ENCODE assay signal across 33 cellular contexts in genomic region chr4:98423019-98423418, GRCh38.
"Had no signal": no experiment of that assay in that cellular context is flagged by ENCODE, and none has a peak within 500 bp of the region (broad histone marks: within the 10 kb centered on the region; RNA-seq: fewer than 3 reads in every experiment).

No MANE protein-coding gene starts in this region.

- H3K4me3 ChIP-seq: adrenal gland, coronary artery, dorsolateral prefrontal cortex, esophagus muscularis mucosa, gastrocnemius medialis had no signal

- H3K9me3 ChIP-seq: esophagus muscularis mucosa, gastrocnemius medialis had no signal

- H3K4me1 Mint-ChIP-seq: central memory CD8-positive, alpha-beta T cell; endodermal cell had no signal

- ATAC-seq: activated CD4-positive, alpha-beta T cell treated with anti-CD3 and anti-CD28 coated beads for 36 hours; activated CD8-positive, alpha-beta memory T cell treated with anti-CD3 and anti-CD28 coated beads, Interleukin-2, amount 10 ng/mL, durations not matched to agents 7 days and 5 days; activated CD8-positive, alpha-beta T cell treated with anti-CD3 and anti-CD28 coated beads, Interleukin-2, amount 10 ng/mL, durations not matched to agents 7 days and 5 days; activated naive CD8-positive, alpha-beta T cell treated with anti-CD3 and anti-CD28 coated beads, Interleukin-2, amount 50 U/mL, for 24 hours; foreskin keratinocyte; gastrocnemius medialis had no signal

- H3K27me3 ChIP-seq: adrenal gland, brain microvascular endothelial cell, dorsolateral prefrontal cortex, esophagus muscularis mucosa, foreskin keratinocyte, gastrocnemius medialis had no signal

- H3K27ac Mint-ChIP-seq: activated CD4-positive, alpha-beta memory T cell treated with anti-CD3 and anti-CD28 coated beads for 36 hours; activated CD4-positive, alpha-beta T cell treated with anti-CD3 and anti-CD28 coated beads for 36 hours; activated CD4-positive, alpha-beta T cell treated with anti-CD3 and anti-CD28 coated beads, Interleukin-2, amount 10 ng/mL, durations not matched to agents 24 days and 14 days; activated CD8-positive, alpha-beta memory T cell treated with anti-CD3 and anti-CD28 coated beads, Interleukin-2, amount 10 ng/mL, durations not matched to agents 7 days and 5 days; activated CD8-positive, alpha-beta T cell treated with anti-CD3 and anti-CD28 coated beads, Interleukin-2, amount 10 ng/mL, durations not matched to agents 7 days and 5 days; activated naive CD4-positive, alpha-beta T cell treated with anti-CD3 and anti-CD28 coated beads for 36 hours; activated naive CD4-positive, alpha-beta T cell treated with anti-CD3 and anti-CD28 coated beads, Interleukin-2, amount 50 U/mL, for 24 hours; activated naive CD8-positive, alpha-beta T cell treated with anti-CD3 and anti-CD28 coated beads for 36 hours; activated naive CD8-positive, alpha-beta T cell treated with anti-CD3 and anti-CD28 coated beads, Interleukin-2, amount 50 U/mL, for 24 hours; activated T-helper 1 cell treated with anti-CD3 and anti-CD28 coated beads, Interleukin-12 subunit alpha, Interleukin-12 subunit beta, Interleukin-2, Interleukin-4 antibody, amounts not matched to agents 30 ng/mL and 10 ng/mL and 1 ng/mL, durations not matched to agents 14 hours and 24 hours and 36 hours; activated T-helper 2 cell treated with anti-CD3 and anti-CD28 coated beads, Interferon-gamma antibody, Interleukin-2, Interleukin-4, amounts not matched to agents 10 μg/mL and 5 μg/mL and 100 μg/mL, durations not matched to agents 14 hours and 24 hours and 36 hours; dendritic cell treated with granulocyte-macrophage colony-stimulating factor and Interleukin-4, amounts not matched to agents 40 ng/mL and 50 ng/mL, for 4 days; endodermal cell had no signal

- H3K4me1 ChIP-seq: adrenal gland, esophagus muscularis mucosa, foreskin keratinocyte, gastrocnemius medialis had no signal

- DNase-seq: activated CD4-positive, alpha-beta memory T cell treated with anti-CD3 and anti-CD28 coated beads for 36 hours; activated CD4-positive, alpha-beta T cell treated with anti-CD3 and anti-CD28 coated beads for 36 hours; activated CD4-positive, alpha-beta T cell treated with anti-CD3 and anti-CD28 coated beads, Interleukin-2, amount 10 ng/mL, durations not matched to agents 24 days and 14 days; activated CD4-positive, CD25-positive, alpha-beta regulatory T cell; activated CD4-positive, CD25-positive, alpha-beta regulatory T cell treated with anti-CD3 and anti-CD28 coated beads, Interleukin-2, amount 50 U/mL, for 72 hours; activated CD8-positive, alpha-beta memory T cell treated with anti-CD3 and anti-CD28 coated beads, Interleukin-2, amount 10 ng/mL, durations not matched to agents 7 days and 5 days; activated CD8-positive, alpha-beta memory T cell treated with anti-CD3 and anti-CD28 coated beads, Interleukin-2, amount 50 U/mL, for 4 hours; activated CD8-positive, alpha-beta T cell treated with anti-CD3 and anti-CD28 coated beads, Interleukin-2, amount 10 ng/mL, durations not matched to agents 7 days and 5 days; activated effector memory CD4-positive, alpha-beta T cell treated with anti-CD3 and anti-CD28 coated beads, Interleukin-2, amount 50 U/mL, for 16 hours; activated naive CD4-positive, alpha-beta T cell treated with anti-CD3 and anti-CD28 coated beads for 36 hours; activated naive CD8-positive, alpha-beta T cell treated with anti-CD3 and anti-CD28 coated beads for 36 hours; activated naive CD8-positive, alpha-beta T cell treated with anti-CD3 and anti-CD28 coated beads, Interleukin-2, amount 50 U/mL, for 24 hours; activated T-cell treated with anti-CD3 and anti-CD28 coated beads, Interleukin-2, amount 50 U/mL, for 1 hour; activated T-cell treated with anti-CD3 and anti-CD28 coated beads, Interleukin-2, amount 50 U/mL, for 48 hours; adrenal gland; amygdala; aorta; brain microvascular endothelial cell; dorsolateral prefrontal cortex; effector memory CD4-positive, alpha-beta T cell; endodermal cell; erythroblast; foreskin keratinocyte; gastrocnemius medialis; SW 1271; T-helper 2 cell had no signal

- H3K4me3 Mint-ChIP-seq: activated CD4-positive, alpha-beta memory T cell treated with anti-CD3 and anti-CD28 coated beads for 36 hours; activated CD4-positive, alpha-beta T cell treated with anti-CD3 and anti-CD28 coated beads for 36 hours; activated CD4-positive, alpha-beta T cell treated with anti-CD3 and anti-CD28 coated beads, Interleukin-2, amount 10 ng/mL, durations not matched to agents 24 days and 14 days; activated CD8-positive, alpha-beta memory T cell treated with anti-CD3 and anti-CD28 coated beads, Interleukin-2, amount 10 ng/mL, durations not matched to agents 7 days and 5 days; activated CD8-positive, alpha-beta T cell treated with anti-CD3 and anti-CD28 coated beads, Interleukin-2, amount 10 ng/mL, durations not matched to agents 7 days and 5 days; activated naive CD4-positive, alpha-beta T cell treated with anti-CD3 and anti-CD28 coated beads for 36 hours; activated naive CD4-positive, alpha-beta T cell treated with anti-CD3 and anti-CD28 coated beads, Interleukin-2, amount 50 U/mL, for 24 hours; activated naive CD8-positive, alpha-beta T cell treated with anti-CD3 and anti-CD28 coated beads for 36 hours; activated naive CD8-positive, alpha-beta T cell treated with anti-CD3 and anti-CD28 coated beads, Interleukin-2, amount 50 U/mL, for 24 hours; activated T-helper 1 cell treated with anti-CD3 and anti-CD28 coated beads, Interleukin-12 subunit alpha, Interleukin-12 subunit beta, Interleukin-2, Interleukin-4 antibody, amounts not matched to agents 30 ng/mL and 10 ng/mL and 1 ng/mL, durations not matched to agents 14 hours and 24 hours and 36 hours; central memory CD8-positive, alpha-beta T cell; dendritic cell treated with granulocyte-macrophage colony-stimulating factor and Interleukin-4, amounts not matched to agents 40 ng/mL and 50 ng/mL, for 4 days; endodermal cell had no signal

- H3K27me3 Mint-ChIP-seq: activated CD4-positive, alpha-beta memory T cell treated with anti-CD3 and anti-CD28 coated beads for 36 hours; activated CD4-positive, alpha-beta T cell treated with anti-CD3 and anti-CD28 coated beads for 36 hours; activated CD4-positive, alpha-beta T cell treated with anti-CD3 and anti-CD28 coated beads, Interleukin-2, amount 10 ng/mL, durations not matched to agents 24 days and 14 days; activated CD8-positive, alpha-beta memory T cell treated with anti-CD3 and anti-CD28 coated beads, Interleukin-2, amount 10 ng/mL, durations not matched to agents 7 days and 5 days; activated naive CD4-positive, alpha-beta T cell treated with anti-CD3 and anti-CD28 coated beads, Interleukin-2, amount 50 U/mL, for 24 hours; activated naive CD8-positive, alpha-beta T cell treated with anti-CD3 and anti-CD28 coated beads for 36 hours; activated naive CD8-positive, alpha-beta T cell treated with anti-CD3 and anti-CD28 coated beads, Interleukin-2, amount 50 U/mL, for 24 hours; central memory CD8-positive, alpha-beta T cell; dendritic cell treated with granulocyte-macrophage colony-stimulating factor and Interleukin-4, amounts not matched to agents 40 ng/mL and 50 ng/mL, for 4 days had no signal

- H3K27ac ChIP-seq: adrenal gland, brain microvascular endothelial cell, coronary artery, esophagus muscularis mucosa, foreskin keratinocyte, gastrocnemius medialis had no signal
